Comparison of ENCODE assay signal across 17 cellular contexts in the genomic region with DNA sequence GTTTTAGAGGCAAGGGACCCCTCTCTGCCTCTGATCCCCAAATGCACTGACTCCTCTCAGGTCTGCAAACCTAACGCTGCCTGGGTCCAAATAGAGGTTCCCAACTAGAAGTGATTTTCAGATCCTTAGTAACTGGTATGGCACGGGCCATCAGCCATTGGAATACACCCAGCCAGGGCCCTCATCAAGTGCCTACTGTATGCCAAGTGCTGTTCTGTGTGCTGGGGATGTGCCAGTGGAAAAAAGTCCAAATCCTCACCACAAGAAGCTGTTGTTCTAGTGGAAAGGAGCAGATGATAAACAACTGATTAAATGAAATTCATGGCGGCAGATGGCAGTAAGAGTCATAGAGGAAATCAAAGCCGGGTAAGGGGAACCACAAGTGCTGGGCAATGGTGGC. TPM values are rescaled to one million over a fixed set of nuclear protein-coding genes. Genes with fewer than 3 reads are reported as not detected.
A peak's percentile ranks its signal among the peaks of the same experiment; 100 is the strongest.
DNase-seq lines count a peak whose midpoint lies in the region; ATAC-seq and TF ChIP-seq lines count a peak whose summit lies in the region.
"Had no signal": no experiment of that assay in that cellular context is flagged by ENCODE, and none has a peak within 500 bp of the region (broad histone marks: within the 10 kb centered on the region; RNA-seq: fewer than 3 reads in every experiment).

No MANE protein-coding gene starts in this region.

- peaks cover 0 to 3% (median 2%) of the 10 kb centered on the region in 3 donors for H3K27me3 ChIP-seq in gastrocnemius medialis
- H3K27me3 ChIP-seq: SJSA1 had no signal

- no peak for TF ChIP-seq CTCF in gastrocnemius medialis (IDR thresholded peaks at IDR 0.05 in 4 of 5, conservative IDR thresholded peaks at IDR 0.05 in 1 of 5)

- no peak for TF ChIP-seq POLR2A in gastrocnemius medialis (IDR thresholded peaks at IDR 0.05)

- peak in 8 of 14 donors; percentile 13 to 48 (median 35) for DNase-seq in C1 segment of cervical spinal cord (lab: John Stamatoyannopoulos, UW)
- DNase-seq in astrocyte of the hippocampus (ENCODE audit: low read depth, low spot score), result peak; percentile 34
- peak in 27 of 51 donors; percentile 14 to 74 (median 42) for DNase-seq in hypothalamus (lab: John Stamatoyannopoulos, UW)
- DNase-seq in gastrocnemius medialis, result no peak
- DNase-seq in DMS153 (lab: John Stamatoyannopoulos, UW), result no peak
- no peak for DNase-seq in NCI-H1417 (lab: John Stamatoyannopoulos, UW)
- no peak for DNase-seq in NK-92 (lab: John Stamatoyannopoulos, UW; ENCODE audit: unreplicated experiment)
- no peak for DNase-seq in D341Med (ENCODE audit: low spot score)
- DNase-seq: activated CD4-positive, alpha-beta T cell treated with anti-CD3 and anti-CD28 coated beads for 48 hours; activated naive CD4-positive, alpha-beta T cell treated with anti-CD3 and anti-CD28 coated beads, Interleukin-2, amount 10 ng/mL, durations not matched to agents 7 days and 5 days; DMS79 treated with DMSO at 0.1 percent for 48 hours; effector CD8-positive, alpha-beta T cell; KBM-7; NCI-H2227 treated with DMSO at 0.1 percent for 48 hours; stimulated activated naive CD4-positive, alpha-beta T cell had no signal

- peaks cover 23 to 27% of the 10 kb centered on the region in 2 donors for H3K4me1 ChIP-seq in gastrocnemius medialis

- H3K4me3 ChIP-seq in gastrocnemius medialis, result no peak overlapping the region
- H3K4me3 ChIP-seq: SJSA1, smooth muscle cell had no signal

- H3K27ac ChIP-seq in gastrocnemius medialis, result peak overlapping the region; percentile 67 to 82 (median 78)
- H3K27ac ChIP-seq: SJSA1 had no signal

- ATAC-seq in gastrocnemius medialis, result no peak

- no peaks in the 10 kb centered on the region for H3K36me3 ChIP-seq in gastrocnemius medialis
- H3K36me3 ChIP-seq: SJSA1 had no signal

- in situ Hi-C loops in gastrocnemius medialis (cut with MboI; ENCODE audit: low sequenced_read_pairs in 4 of 4), result no loop called here

- H3K9me3 ChIP-seq in gastrocnemius medialis, result no peaks in the 10 kb centered on the region
- H3K9me3 ChIP-seq: SJSA1 had no signal

- intact Hi-C loops in gastrocnemius medialis (cut with DNase I; ENCODE audit: low total_unique reads), result loop anchor here (10.0 kb wide), 1 partner anchor 55 kb away; no protein-coding TSS in a partner anchor

RNA-seq across cellular contexts. Expression of gene MED9, which starts 57.2 kb away (rescaled TPM):
- total RNA-seq in gastrocnemius medialis, result 10 to 100 TPM; 20.4 to 33.7 (median 27.7) TPM

Comparison
In these comparisons a context has a peak if more than half of its experiments do, and no peak if none do; other contexts are left out.
1. DNase-seq: peak in C1 segment of cervical spinal cord (8 of 14), astrocyte of the hippocampus (single experiment) and hypothalamus (27 of 51); none in gastrocnemius medialis (0 of 2), DMS153 (single experiment), NCI-H1417 (0 of 3), NK-92 (single experiment) and D341Med (single experiment).